Comparison of ENCODE assay signal across 19 cellular contexts in the genomic region with DNA sequence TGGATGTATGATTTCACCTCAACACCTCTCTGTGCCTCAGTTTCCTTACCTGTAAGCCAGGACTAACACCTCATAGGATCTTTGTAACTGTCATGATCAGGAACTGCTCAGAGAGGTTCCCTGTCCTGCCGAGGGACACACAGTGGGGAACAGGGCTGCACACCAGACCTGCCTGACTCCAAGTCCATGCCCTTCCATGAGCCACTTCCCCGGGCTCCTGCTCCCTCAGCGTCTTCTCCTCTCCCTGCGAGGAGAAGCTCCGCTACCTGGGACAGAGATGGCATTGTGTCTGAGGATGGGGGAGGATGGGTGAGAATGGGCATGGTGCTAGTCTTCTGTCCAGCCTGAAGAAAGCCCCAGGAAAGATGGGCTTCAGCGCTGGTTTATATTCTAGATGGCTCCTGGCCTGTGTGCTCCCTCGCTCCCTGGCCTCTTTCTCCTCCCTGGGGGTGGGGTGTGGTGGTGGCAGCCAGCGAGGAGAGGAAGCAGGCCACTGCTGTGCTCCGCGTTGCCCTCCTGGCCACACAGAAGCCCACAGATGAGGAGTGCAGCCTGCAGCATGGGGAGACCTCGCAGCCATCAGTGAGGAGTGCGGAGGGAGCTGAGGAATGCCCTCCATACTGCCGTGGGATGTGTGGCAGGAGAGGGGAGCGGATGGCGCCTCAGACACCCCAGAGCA.
A peak's percentile ranks its signal among the peaks of the same experiment; 100 is the strongest.
DNase-seq lines count a peak whose midpoint lies in the region; ATAC-seq and TF ChIP-seq lines count a peak whose summit lies in the region.
"Had no signal": no experiment of that assay in that cellular context is flagged by ENCODE, and none has a peak within 500 bp of the region (broad histone marks: within the 10 kb centered on the region; RNA-seq: fewer than 3 reads in every experiment).

No MANE protein-coding gene starts in this region.

- H3K36me3 ChIP-seq in DND-41 (ENCODE audit: insufficient read depth, low read length) (peaks cover 76% of the 10 kb centered on the region), parathyroid adenoma (ENCODE audit: control insufficient read depth, insufficient read depth, low read length) (no peaks in the 10 kb centered on the region)
- H3K36me3 ChIP-seq: BE2C, prostate gland had no signal

- peak overlapping the region; percentile 66 for H3K27ac Mint-ChIP-seq in activated naive CD4-positive, alpha-beta T cell treated with anti-CD3 and anti-CD28 coated beads, Interleukin-2, amount 50 U/mL, for 24 hours
- peak overlapping the region in 4 of 6 donors; percentile 7 to 49 (median 39) for H3K27ac Mint-ChIP-seq in immature natural killer cell
- H3K27ac Mint-ChIP-seq: T-helper 2 cell treated with Interferon-gamma antibody and Interleukin-4, amounts not matched to agents 5 μg/mL and 100 μg/mL, for 36 hours; WTC11 had no signal

- peaks cover 4% of the 10 kb centered on the region for H3K36me3 Mint-ChIP-seq in activated naive CD4-positive, alpha-beta T cell treated with anti-CD3 and anti-CD28 coated beads, Interleukin-2, amount 50 U/mL, for 24 hours
- peaks cover 5 to 23% (median 10%) of the 10 kb centered on the region in 3 donors for H3K36me3 Mint-ChIP-seq in immature natural killer cell
- H3K36me3 Mint-ChIP-seq: WTC11 had no signal

- no peak for TF ChIP-seq CTCF in DND-41 (IDR thresholded peaks at IDR 0.05; ENCODE audit: borderline replicate concordance, extremely low read depth, low read length, poor library complexity, severe bottlenecking)
- no peak for TF ChIP-seq CTCF in parathyroid adenoma (IDR thresholded peaks at IDR 0.05)

- H3K9me3 ChIP-seq in DND-41 (ENCODE audit: insufficient read depth, low read length, severe bottlenecking) (no peaks in the 10 kb centered on the region), parathyroid adenoma (ENCODE audit: control insufficient read depth, low read length) (no peaks in the 10 kb centered on the region)
- H3K9me3 ChIP-seq: BE2C, prostate gland had no signal

- H2AFZ ChIP-seq in DND-41 (ENCODE audit: low read depth, low read length) = no peak overlapping the region
- no peak overlapping the region for H2AFZ ChIP-seq in parathyroid adenoma

- H3K27me3 Mint-ChIP-seq in activated naive CD4-positive, alpha-beta T cell treated with anti-CD3 and anti-CD28 coated beads, Interleukin-2, amount 50 U/mL, for 24 hours = no peaks in the 10 kb centered on the region
- peaks cover 2 to 12% (median 10%) of the 10 kb centered on the region in 3 donors for H3K27me3 Mint-ChIP-seq in immature natural killer cell (ENCODE audit: low read depth in 3 of 3)

- no peak overlapping the region for H3K9ac ChIP-seq in DND-41 (ENCODE audit: low read depth, low read length)
- H3K9ac ChIP-seq in parathyroid adenoma = no peak overlapping the region

- H3K27ac ChIP-seq in DND-41 (ENCODE audit: low read length) = peak overlapping the region; percentile 54; the same call in 1 of the 2 replicates
- H3K27ac ChIP-seq in parathyroid adenoma = peak overlapping the region; percentile 51
- H3K27ac ChIP-seq: prostate gland had no signal

- H3K4me2 ChIP-seq in DND-41 (ENCODE audit: insufficient read depth, low read length) (no peak overlapping the region), parathyroid adenoma (ENCODE audit: low read length) (no peak overlapping the region)

- DNase-seq in activated naive CD4-positive, alpha-beta T cell treated with Interleukin-2 at 50 U/mL for 16 hours = no peak
- no peak for DNase-seq in DND-41
- no peak for DNase-seq in immature natural killer cell
- no peak for DNase-seq in SW480 (ENCODE audit: low spot score)
- DNase-seq in COR-L47 (lab: John Stamatoyannopoulos, UW) = no peak
- DNase-seq: activated CD4-positive, alpha-beta T cell treated with anti-CD3 and anti-CD28 coated beads, Interleukin-2, amount 50 U/mL, for 48 hours; NCI-H1105 treated with DMSO at 0.1 percent for 48 hours; small intestine; stimulated activated CD4-positive, alpha-beta T cell treated with anti-CD3 and anti-CD28 coated beads, Interleukin-4, amount 100 ng/mL, for 24 hours had no signal

- H4K20me1 ChIP-seq in DND-41 (ENCODE audit: insufficient read depth, low read length) = no peaks in the 10 kb centered on the region

- peaks cover 60% of the 10 kb centered on the region for H3K4me1 Mint-ChIP-seq in activated naive CD4-positive, alpha-beta T cell treated with anti-CD3 and anti-CD28 coated beads, Interleukin-2, amount 50 U/mL, for 24 hours
- H3K4me1 Mint-ChIP-seq in immature natural killer cell = peaks cover 60 to 61% of the 10 kb centered on the region in 2 donors

- peak overlapping the region; percentile 36 for H3K4me3 Mint-ChIP-seq in activated naive CD4-positive, alpha-beta T cell treated with anti-CD3 and anti-CD28 coated beads, Interleukin-2, amount 50 U/mL, for 24 hours
- H3K4me3 Mint-ChIP-seq in immature natural killer cell = no peak overlapping the region
- H3K4me3 Mint-ChIP-seq: T-helper 2 cell treated with Interferon-gamma antibody and Interleukin-4, amounts not matched to agents 5 μg/mL and 100 μg/mL, for 36 hours; WTC11 had no signal

- no peaks in the 10 kb centered on the region for H3K9me3 Mint-ChIP-seq in activated naive CD4-positive, alpha-beta T cell treated with anti-CD3 and anti-CD28 coated beads, Interleukin-2, amount 50 U/mL, for 24 hours
- H3K9me3 Mint-ChIP-seq in immature natural killer cell = no peaks in the 10 kb centered on the region
- H3K9me3 Mint-ChIP-seq: T-helper 2 cell treated with Interferon-gamma antibody and Interleukin-4, amounts not matched to agents 5 μg/mL and 100 μg/mL, for 36 hours; WTC11 had no signal

- peaks cover 11% of the 10 kb centered on the region for H3K4me1 ChIP-seq in DND-41 (ENCODE audit: insufficient read depth, low read length)
- H3K4me1 ChIP-seq in parathyroid adenoma = peaks cover 26% of the 10 kb centered on the region

- ATAC-seq in DND-41 (ENCODE audit: insufficient read depth, low read depth) (no peak), GM21526 (IDR thresholded peaks at IDR 0.05; ENCODE audit: low FRiP score, unreplicated experiment) (no peak)
- ATAC-seq: HCT116, Panc1, WTC11 had no signal

- H3K27me3 ChIP-seq in DND-41 (ENCODE audit: insufficient read depth, low read length, poor library complexity) = no peaks in the 10 kb centered on the region
- no peaks in the 10 kb centered on the region for H3K27me3 ChIP-seq in parathyroid adenoma (ENCODE audit: control insufficient read depth, insufficient read depth, low read length)
- H3K27me3 ChIP-seq: BE2C had no signal

- H3K79me2 ChIP-seq in DND-41 (ENCODE audit: insufficient read depth, low read length) (no peaks in the 10 kb centered on the region), parathyroid adenoma (peaks cover 13% of the 10 kb centered on the region)

- H3K4me3 ChIP-seq in DND-41 (ENCODE audit: low read depth in 1 of 2, low read length in 2 of 2) = no peak overlapping the region
- no peak overlapping the region for H3K4me3 ChIP-seq in parathyroid adenoma (ENCODE audit: low read depth, low read length)
- H3K4me3 ChIP-seq: coronary artery, prostate gland had no signal
